ENCODE assay signal across 22 cellular contexts in the genomic region with DNA sequence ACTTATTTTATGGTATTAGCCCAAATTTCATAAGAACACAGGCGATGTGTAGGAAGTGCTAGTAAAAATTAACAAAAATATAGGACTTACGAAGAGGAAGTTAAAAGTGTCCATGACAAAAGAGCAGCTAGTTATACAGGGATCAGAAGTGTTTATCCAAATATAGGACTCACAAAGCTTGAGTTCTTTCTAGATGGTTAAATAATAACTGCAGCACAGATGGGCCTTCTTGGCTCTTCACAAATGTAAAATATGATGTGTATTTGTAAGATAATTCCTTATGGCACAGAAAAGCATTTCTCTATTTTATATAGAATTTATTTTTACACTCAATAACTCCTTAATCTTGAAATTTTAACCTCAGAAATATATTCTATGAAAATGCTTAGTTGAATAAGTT.
"Had no signal": no experiment of that assay in that cellular context is flagged by ENCODE, and none has a peak within 500 bp of the region (broad histone marks: within the 10 kb centered on the region; RNA-seq: fewer than 3 reads in every experiment).

No MANE protein-coding gene starts in this region.

- DNase-seq: hypothalamus; kidney glomerular epithelial cell; left cardiac atrium; lower lobe of right lung; mammary epithelial cell; mesenchymal stem cell; naive thymus-derived CD8-positive, alpha-beta T cell; nucleus accumbens; pancreas; posterior cingulate gyrus; retina; right cardiac atrium; stimulated activated CD4-positive, alpha-beta T cell treated with anti-CD3 and anti-CD28 coated beads, Interleukin-12 subunit alpha, Interleukin-12 subunit beta, amount 100 ng/mL, for 4 hours; stimulated activated CD4-positive, alpha-beta T cell treated with anti-CD3 and anti-CD28 coated beads, Interleukin-15, amount 100 ng/mL, for 24 hours; stimulated activated CD4-positive, alpha-beta T cell treated with anti-CD3 and anti-CD28 coated beads, Interleukin-2, amount 100 ng/mL, for 24 hours; stimulated activated CD4-positive, alpha-beta T cell treated with anti-CD3 and anti-CD28 coated beads, Interleukin-4, amount 100 ng/mL, for 1 hour; stimulated activated naive B cell treated with anti-CD40 and anti-IgM and Interleukin-4, amounts not matched to agents 10 μg/mL and 1 μg/mL and 100 μg/mL, for 72 hours; stimulated activated naive CD8-positive, alpha-beta T cell treated with anti-CD3 and anti-CD28 coated beads, Interleukin-15, Interleukin-2, amounts not matched to agents 100 U/mL and 50 U/mL, for 24 hours; stomach; tibial artery; trophoblast cell; upper lobe of right lung had no signal
